8 cellular contexts compared by ENCODE assay signal in genomic region chr5:442335-443238, GRCh38. TPM values are rescaled to one million over a fixed set of nuclear protein-coding genes. Genes with fewer than 3 reads are reported as not detected.
A peak's percentile ranks its signal among the peaks of the same experiment; 100 is the strongest.
DNase-seq lines count a peak whose midpoint lies in the region; ATAC-seq and TF ChIP-seq lines count a peak whose summit lies in the region.

Gene EXOC3, plus strand, starts transcription at chr5:443176. Its CDS starts 3,030 bp downstream, at chr5:446206.

- H2AFZ ChIP-seq in ACC112 (ENCODE audit: low read length, unreplicated experiment), result peak within 1 kb of the TSS; percentile 92

- H3K4me3 ChIP-seq in ACC112 (ENCODE audit: low read depth, low read length), result peak within 1 kb of the TSS; percentile 99
- H3K4me3 ChIP-seq in kidney epithelial cell (ENCODE audit: low read depth, low read length), result peak within 1 kb of the TSS; percentile 92

- H3K36me3 ChIP-seq in ACC112 (ENCODE audit: insufficient read depth, low read length), result no peaks in the 10 kb centered on the region; the same call in 1 of the 2 replicates
- H3K36me3 ChIP-seq in kidney epithelial cell (ENCODE audit: control insufficient read depth, insufficient read depth, low read length), result no peaks in the 10 kb centered on the region

- peak within 1 kb of the TSS; percentile 78 for H3K27ac ChIP-seq in ACC112 (ENCODE audit: low read depth, low read length)

- peaks cover 13% of the 10 kb centered on the region for H3K4me1 ChIP-seq in ACC112 (ENCODE audit: control insufficient read depth, insufficient read depth, low read length, unreplicated experiment)

- peak; percentile 77 for DNase-seq in NCI-H2196 (lab: John Stamatoyannopoulos, UW; ENCODE audit: unreplicated experiment)
- peak; percentile 80 for DNase-seq in activated CD4-positive, CD25-positive, alpha-beta regulatory T cell treated with anti-CD3 and anti-CD28 coated beads, Interleukin-2, amount 50 U/mL, for 72 hours
- peak; percentile 58 for DNase-seq in cerebellar cortex (ENCODE audit: low spot score)
- DNase-seq in kidney epithelial cell (ENCODE audit: low read depth), result no peak
- peak; percentile 48 to 53 for DNase-seq in stimulated activated CD4-positive, alpha-beta T cell treated with anti-CD3 and anti-CD28 coated beads, Interleukin-1b, Interleukin-23, amount 100 ng/mL, for 1 hour (ENCODE audit: low read depth in 2 of 2)

- no peaks in the 10 kb centered on the region for H3K27me3 ChIP-seq in ACC112 (ENCODE audit: insufficient read depth, low read length)
- H3K27me3 ChIP-seq in kidney epithelial cell (ENCODE audit: control insufficient read depth, insufficient read depth, low read length), result no peaks in the 10 kb centered on the region

- TF ChIP-seq CTCF in kidney epithelial cell (IDR thresholded peaks at IDR 0.05; ENCODE audit: insufficient read depth, low read length, poor library complexity, severe bottlenecking), result no peak

- peaks cover 35% of the 10 kb centered on the region for H3K79me2 ChIP-seq in ACC112 (ENCODE audit: control insufficient read depth, insufficient read depth, low read length, unreplicated experiment)

- ATAC-seq in GM18858 (IDR thresholded peaks at IDR 0.05; ENCODE audit: unreplicated experiment) (peak; percentile 72), HG03064 (IDR thresholded peaks at IDR 0.05; ENCODE audit: low read depth, unreplicated experiment) (peak; percentile 71)

RNA-seq across cellular contexts. Expression of gene EXOC3, which starts in this region (rescaled TPM):
- total RNA-seq in kidney epithelial cell, result 33.7 and 37.3 TPM in 2 replicates
